ENCODE assay signal across 23 cellular contexts in the genomic region with DNA sequence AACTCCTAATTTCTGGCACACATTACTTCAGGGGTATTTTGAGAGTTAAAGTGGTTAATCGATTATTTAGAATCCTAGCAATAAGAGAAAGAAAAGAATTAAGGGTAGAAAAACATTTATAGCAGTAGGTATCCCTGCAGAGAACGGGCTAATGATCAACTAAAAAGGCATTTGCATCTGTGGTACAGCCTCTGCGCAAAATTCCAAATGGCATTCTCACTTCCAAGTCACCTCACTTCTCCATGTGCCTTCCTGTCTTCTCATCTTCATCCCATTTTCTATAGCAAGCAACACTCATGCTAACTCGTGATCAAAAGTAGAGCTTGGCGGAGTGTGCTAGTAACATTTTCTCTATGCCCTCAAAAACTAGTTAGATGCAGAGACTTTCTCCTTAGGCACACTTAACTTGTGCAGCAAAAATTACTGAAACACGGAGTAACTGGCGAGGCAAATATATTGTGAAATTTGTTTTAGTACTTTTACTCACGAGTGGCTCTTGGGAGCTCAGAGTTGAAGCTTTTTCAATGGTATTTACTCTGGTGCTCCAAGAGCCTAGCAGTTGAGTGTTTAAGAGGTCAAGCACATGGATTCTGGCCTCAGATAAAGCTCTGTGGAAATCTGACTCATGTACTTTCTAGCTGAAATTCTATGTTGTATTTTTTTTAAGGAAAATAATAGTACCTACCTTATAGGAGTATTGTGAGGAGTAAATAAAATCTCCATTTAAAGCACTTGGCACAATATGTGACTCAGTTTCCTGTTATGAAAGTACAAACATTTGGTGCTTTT.
A peak's percentile ranks its signal among the peaks of the same experiment; 100 is the strongest.
DNase-seq lines count a peak whose midpoint lies in the region; ATAC-seq, FAIRE-seq and TF ChIP-seq lines count a peak whose summit lies in the region.
"Had no signal": no experiment of that assay in that cellular context is flagged by ENCODE, and none has a peak within 500 bp of the region (broad histone marks: within the 10 kb centered on the region; RNA-seq: fewer than 3 reads in every experiment).

No MANE protein-coding gene starts in this region.

- H3K27me3 ChIP-seq in GM23338 (ENCODE audit: insufficient read depth) = no peaks in the 10 kb centered on the region
- no peaks in the 10 kb centered on the region for H3K27me3 ChIP-seq in bronchial epithelial cell (ENCODE audit: control insufficient read depth, insufficient read depth, low read length)
- H3K27me3 ChIP-seq in gastrocnemius medialis = no peaks in the 10 kb centered on the region
- H3K27me3 ChIP-seq: sigmoid colon had no signal

- no peak for DNase-seq in GM23338 (ENCODE audit: low spot score)
- peak; percentile 21 for DNase-seq in bronchial epithelial cell (ENCODE audit: low read depth)
- DNase-seq in kidney tubule cell (ENCODE audit: low spot score) = peak; percentile 86
- no peak for DNase-seq in gastrocnemius medialis
- DNase-seq in NCI-H446 treated with DMSO at 0.1 percent for 48 hours (lab: John Stamatoyannopoulos, UW) = no peak
- DNase-seq in activated CD4-positive, alpha-beta T cell treated with anti-CD3 and anti-CD28 coated beads, Interleukin-2, amount 10 ng/mL, durations not matched to agents 24 days and 14 days = no peak
- DNase-seq: activated CD8-positive, alpha-beta T cell treated with anti-CD3 and anti-CD28 coated beads for 36 hours; activated naive CD8-positive, alpha-beta T cell treated with anti-CD3 and anti-CD28 coated beads, Interleukin-2, amount 50 U/mL, for 24 hours; activated T-cell treated with anti-CD3 and anti-CD28 coated beads, Interleukin-2, amount 50 U/mL, for 72 hours; AML-193; cerebellar nuclear complex; COR-L47; endodermal cell; glutamatergic neuron; NCI-H2029 treated with DMSO at 0.1 percent for 48 hours; NCI-H774; sigmoid colon; stimulated activated CD4-positive, alpha-beta T cell treated with anti-CD3 and anti-CD28 coated beads, Interleukin-4, amount 100 ng/mL, for 1 hour; stimulated activated CD8-positive, alpha-beta memory T cell treated with anti-CD3 and anti-CD28 coated beads, Interleukin-4, amount 100 ng/mL, for 48 hours had no signal

- peaks cover 3% of the 10 kb centered on the region for H3K27me3 Mint-ChIP-seq in GM23338 (ENCODE audit: insufficient read depth, low read depth, poor library complexity)
- H3K27me3 Mint-ChIP-seq in activated CD4-positive, alpha-beta T cell treated with anti-CD3 and anti-CD28 coated beads, Interleukin-2, amount 10 ng/mL, durations not matched to agents 24 days and 14 days = peaks cover 1% of the 10 kb centered on the region

- no peaks in the 10 kb centered on the region for H3K9me3 Mint-ChIP-seq in GM23338
- no peaks in the 10 kb centered on the region for H3K9me3 Mint-ChIP-seq in activated CD4-positive, alpha-beta T cell treated with anti-CD3 and anti-CD28 coated beads, Interleukin-2, amount 10 ng/mL, durations not matched to agents 24 days and 14 days
- H3K9me3 Mint-ChIP-seq: activated CD8-positive, alpha-beta T cell treated with anti-CD3 and anti-CD28 coated beads for 36 hours; activated naive CD8-positive, alpha-beta T cell treated with anti-CD3 and anti-CD28 coated beads, Interleukin-2, amount 50 U/mL, for 24 hours; activated T-cell treated with anti-CD3 and anti-CD28 coated beads, Interleukin-2, amount 50 U/mL, for 72 hours; endodermal cell had no signal

- ATAC-seq in GM23338 (no peak), gastrocnemius medialis (peak; percentile 49 to 64), HG02884 (IDR thresholded peaks at IDR 0.05; ENCODE audit: unreplicated experiment) (no peak), HG02610 (IDR thresholded peaks at IDR 0.05; ENCODE audit: unreplicated experiment) (no peak)
- ATAC-seq: activated CD8-positive, alpha-beta T cell treated with anti-CD3 and anti-CD28 coated beads for 36 hours; activated naive CD8-positive, alpha-beta T cell treated with anti-CD3 and anti-CD28 coated beads, Interleukin-2, amount 50 U/mL, for 24 hours; activated T-cell treated with anti-CD3 and anti-CD28 coated beads, Interleukin-2, amount 50 U/mL, for 72 hours; Panc1 had no signal

- peak overlapping the region; percentile 8; the same call in 1 of the 2 replicates for H2AFZ ChIP-seq in GM23338

- H3K27ac ChIP-seq in GM23338 (ENCODE audit: low read depth) = no peak overlapping the region
- H3K27ac ChIP-seq in gastrocnemius medialis = peak overlapping the region in 2 of 4 donors; percentile 3 to 9
- H3K27ac ChIP-seq: sigmoid colon, thoracic aorta had no signal

- no peaks in the 10 kb centered on the region for H3K79me2 ChIP-seq in GM23338 (replicated peaks; ENCODE audit: insufficient read depth)

- no peak overlapping the region for H3K4me3 Mint-ChIP-seq in GM23338
- no peak overlapping the region for H3K4me3 Mint-ChIP-seq in activated CD4-positive, alpha-beta T cell treated with anti-CD3 and anti-CD28 coated beads, Interleukin-2, amount 10 ng/mL, durations not matched to agents 24 days and 14 days
- H3K4me3 Mint-ChIP-seq: activated CD8-positive, alpha-beta T cell treated with anti-CD3 and anti-CD28 coated beads for 36 hours; activated naive CD8-positive, alpha-beta T cell treated with anti-CD3 and anti-CD28 coated beads, Interleukin-2, amount 50 U/mL, for 24 hours; activated T-cell treated with anti-CD3 and anti-CD28 coated beads, Interleukin-2, amount 50 U/mL, for 72 hours; endodermal cell had no signal

- TF ChIP-seq CTCF in GM23338 (conservative IDR thresholded peaks at IDR 0.05; ENCODE audit: low read depth in 2 of 2) (no peak), bronchial epithelial cell (IDR thresholded peaks at IDR 0.05; ENCODE audit: insufficient read depth, low read length, severe bottlenecking) (no peak), gastrocnemius medialis (IDR thresholded peaks at IDR 0.05 in 4 of 5, conservative IDR thresholded peaks at IDR 0.05 in 1 of 5) (no peak)

- TF ChIP-seq POLR2A in gastrocnemius medialis (IDR thresholded peaks at IDR 0.05) = no peak

- H3K4me2 ChIP-seq in GM23338 = peak overlapping the region; percentile 45

- no peaks in the 10 kb centered on the region; the same call in 1 of the 2 replicates for H3K9me2 ChIP-seq in GM23338 (ENCODE audit: insufficient read depth)

- H3K4me1 ChIP-seq in GM23338 (ENCODE audit: insufficient read depth) = peaks cover 69% of the 10 kb centered on the region
- H3K4me1 ChIP-seq in gastrocnemius medialis = peaks cover 25 to 33% of the 10 kb centered on the region in 2 donors

- no peak overlapping the region; the same call in 1 of the 2 replicates for H3K27ac Mint-ChIP-seq in GM23338
- no peak overlapping the region for H3K27ac Mint-ChIP-seq in activated CD4-positive, alpha-beta T cell treated with anti-CD3 and anti-CD28 coated beads, Interleukin-2, amount 10 ng/mL, durations not matched to agents 24 days and 14 days
- H3K27ac Mint-ChIP-seq: activated CD8-positive, alpha-beta T cell treated with anti-CD3 and anti-CD28 coated beads for 36 hours; activated naive CD8-positive, alpha-beta T cell treated with anti-CD3 and anti-CD28 coated beads, Interleukin-2, amount 50 U/mL, for 24 hours; activated T-cell treated with anti-CD3 and anti-CD28 coated beads, Interleukin-2, amount 50 U/mL, for 72 hours; endodermal cell had no signal

- H3K4me3 ChIP-seq in GM23338 (no peak overlapping the region), bronchial epithelial cell (ENCODE audit: low read depth, low read length) (no peak overlapping the region), gastrocnemius medialis (no peak overlapping the region)
- H3K4me3 ChIP-seq: sigmoid colon, thoracic aorta had no signal

- in situ Hi-C loops in gastrocnemius medialis (cut with MboI; ENCODE audit: low sequenced_read_pairs in 4 of 4) = no loop called here

- H3K9me3 ChIP-seq in gastrocnemius medialis = no peaks in the 10 kb centered on the region
- H3K9me3 ChIP-seq: sigmoid colon, thoracic aorta had no signal

- H4K20me1 ChIP-seq in GM23338 (replicated peaks; ENCODE audit: insufficient read depth) = no peaks in the 10 kb centered on the region

- no peaks in the 10 kb centered on the region for H3F3A ChIP-seq in GM23338 (replicated peaks; ENCODE audit: low read depth)

- H3K4me1 Mint-ChIP-seq in GM23338 = peaks cover 57% of the 10 kb centered on the region
- H3K4me1 Mint-ChIP-seq in activated CD4-positive, alpha-beta T cell treated with anti-CD3 and anti-CD28 coated beads, Interleukin-2, amount 10 ng/mL, durations not matched to agents 24 days and 14 days = no peaks in the 10 kb centered on the region
- H3K4me1 Mint-ChIP-seq: activated naive CD8-positive, alpha-beta T cell treated with anti-CD3 and anti-CD28 coated beads, Interleukin-2, amount 50 U/mL, for 24 hours had no signal

- intact Hi-C loops in gastrocnemius medialis (cut with DNase I; ENCODE audit: low total_unique reads) = no loop called here
- intact Hi-C loops in activated CD4-positive, alpha-beta T cell treated with anti-CD3 and anti-CD28 coated beads, Interleukin-2, amount 10 ng/mL, durations not matched to agents 24 days and 14 days (cut with micrococcal nuclease) = no loop called here

- H3K36me3 ChIP-seq in GM23338 (ENCODE audit: insufficient read depth) (no peaks in the 10 kb centered on the region), bronchial epithelial cell (ENCODE audit: control insufficient read depth, insufficient read depth, low read length) (peaks cover 4% of the 10 kb centered on the region), gastrocnemius medialis (peaks cover 0 to 14% of the 10 kb centered on the region in 2 donors)
- H3K36me3 ChIP-seq: sigmoid colon, thoracic aorta had no signal

- no peaks in the 10 kb centered on the region for H3K36me3 Mint-ChIP-seq in GM23338 (ENCODE audit: low read depth)
- H3K36me3 Mint-ChIP-seq in activated CD4-positive, alpha-beta T cell treated with anti-CD3 and anti-CD28 coated beads, Interleukin-2, amount 10 ng/mL, durations not matched to agents 24 days and 14 days (ENCODE audit: low read depth) = no peaks in the 10 kb centered on the region

- no peak for FAIRE-seq in bronchial epithelial cell (lab: Jason Lieb, UNC)

Comparison
In these comparisons a context has a peak if more than half of its experiments do, and no peak if none do; other contexts are left out.
1. ATAC-seq: peak in gastrocnemius medialis (2 of 2); none in GM23338 (single experiment), HG02884 (single experiment) and HG02610 (single experiment).
2. DNase-seq: peak in bronchial epithelial cell (single experiment) and kidney tubule cell (single experiment); none in GM23338 (single experiment), gastrocnemius medialis (0 of 2), NCI-H446 treated with DMSO at 0.1 percent for 48 hours (single experiment) and activated CD4-positive, alpha-beta T cell treated with anti-CD3 and anti-CD28 coated beads, Interleukin-2, amount 10 ng/mL, durations not matched to agents 24 days and 14 days (single experiment).